ENCODE assay signal across 26 cellular contexts in genomic region chr7:21887353-21887752, GRCh38.
"Had no signal": no experiment of that assay in that cellular context is flagged by ENCODE, and none has a peak within 500 bp of the region (broad histone marks: within the 10 kb centered on the region; RNA-seq: fewer than 3 reads in every experiment).

No MANE protein-coding gene starts in this region.

- H3K27ac ChIP-seq: ovary, parathyroid adenoma, psoas muscle, right lobe of liver, sigmoid colon, stomach, thoracic aorta, thyroid gland, tibial nerve, upper lobe of left lung, vagina had no signal

- H3K36me3 ChIP-seq: ovary, right lobe of liver, sigmoid colon, stomach, thoracic aorta, thyroid gland, tibial nerve, upper lobe of left lung, vagina had no signal

- H3K9me3 ChIP-seq: ovary, psoas muscle, right lobe of liver, sigmoid colon, stomach, thoracic aorta, thyroid gland, tibial nerve, upper lobe of left lung, vagina had no signal

- DNase-seq: nephron progenitor cell; occipital lobe; ovary; posterior cingulate gyrus; psoas muscle; right cardiac atrium; right lobe of liver; sigmoid colon; small intestine; stimulated activated CD4-positive, alpha-beta T cell treated with anti-CD3 and anti-CD28 coated beads, Interleukin-15, amount 100 ng/mL, for 24 hours; stimulated activated CD4-positive, alpha-beta T cell treated with anti-CD3 and anti-CD28 coated beads, Interleukin-2, amount 100 ng/mL, for 24 hours; stimulated activated CD4-positive, alpha-beta T cell treated with anti-CD3 and anti-CD28 coated beads, Interleukin-2, amount 100 ng/mL, for 48 hours; stimulated activated CD4-positive, alpha-beta T cell treated with anti-CD3 and anti-CD28 coated beads, Interleukin-4, amount 100 ng/mL, for 24 hours; stimulated activated naive B cell treated with anti-CD40 and anti-IgM and Interleukin-4, amounts not matched to agents 10 μg/mL and 1 μg/mL and 100 μg/mL, for 72 hours; stimulated activated naive CD4-positive, alpha-beta T cell treated with Interleukin-2 at 50 U/mL for 16 hours; stomach; thyroid gland; trophoblast cell; upper lobe of left lung had no signal

- ATAC-seq: natural killer cell treated with Interleukin-12 subunit alpha and Interleukin-12 subunit beta and Interleukin-15 and Interleukin-18, amount 100 ng/mL, for 72 hours; psoas muscle; right cardiac atrium; right lobe of liver; stimulated activated effector memory CD8-positive, alpha-beta T cell treated with anti-CD3 and anti-CD28 coated beads, Interleukin-12 subunit alpha, Interleukin-12 subunit beta, amount 100 ng/mL, for 72 hours; stimulated activated naive B cell treated with anti-CD40 and anti-IgM and Interleukin-4, amounts not matched to agents 10 μg/mL and 1 μg/mL and 100 μg/mL, for 72 hours had no signal

- H3K4me3 ChIP-seq: ovary, psoas muscle, right lobe of liver, sigmoid colon, stomach, thoracic aorta, thyroid gland, tibial nerve, upper lobe of left lung, vagina had no signal

- H3K27me3 ChIP-seq: ovary, right lobe of liver, sigmoid colon, stomach, thyroid gland, tibial nerve, upper lobe of left lung, vagina had no signal

- H3K4me1 ChIP-seq: parathyroid adenoma, psoas muscle, right lobe of liver, sigmoid colon, stomach, thyroid gland, tibial nerve, upper lobe of left lung, vagina had no signal

- FAIRE-seq: small intestine, urothelium cell line had no signal
